In the genomic region with DNA sequence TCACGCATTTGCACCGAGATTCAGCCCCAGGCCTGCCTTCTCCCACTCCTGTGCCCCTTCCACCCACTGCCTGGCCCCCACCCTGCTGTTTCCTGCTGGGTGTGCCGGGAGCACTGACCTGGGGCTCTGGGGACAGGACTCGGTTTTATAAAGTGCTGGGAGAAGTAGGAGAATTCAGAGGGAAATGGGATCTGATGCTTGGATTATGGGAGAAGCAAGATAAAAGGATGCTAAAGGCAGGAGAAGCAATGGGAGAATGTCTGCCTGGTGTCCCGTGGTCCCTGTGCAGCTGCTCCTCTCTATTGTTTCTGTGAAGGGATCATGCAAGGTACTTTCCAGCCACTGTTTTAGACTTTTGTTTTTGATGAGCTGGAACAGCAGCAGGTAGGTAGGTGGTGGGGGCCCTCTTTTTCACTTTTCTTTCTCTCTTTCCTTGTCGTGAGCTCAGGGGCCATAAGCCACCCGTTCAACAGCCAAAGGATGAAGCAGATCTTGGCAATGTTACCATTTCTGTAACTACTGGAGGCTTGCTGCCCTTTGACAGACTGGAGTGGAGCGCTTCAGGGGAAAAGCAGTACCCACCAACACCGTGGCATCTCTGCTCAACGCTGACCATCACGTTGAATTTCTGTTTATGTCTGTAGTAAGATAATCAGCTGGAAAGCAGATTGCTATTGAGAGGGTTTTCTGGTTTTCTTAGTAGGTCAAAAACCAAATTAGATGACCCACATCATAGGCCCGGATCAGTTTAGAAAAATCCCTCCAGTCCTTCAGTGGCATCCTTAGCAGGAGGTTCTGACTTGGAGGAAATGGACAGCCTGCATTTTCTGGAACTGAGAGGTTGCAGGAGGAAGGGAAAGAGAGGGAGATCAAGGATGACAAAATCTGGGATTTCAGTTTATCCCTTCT, we compare ENCODE assay signal across 8 cellular contexts.
DNase-seq lines count a peak whose midpoint lies in the region; ATAC-seq and TF ChIP-seq lines count a peak whose summit lies in the region.

No MANE protein-coding gene starts in this region.

- H3K4me1 ChIP-seq in upper lobe of right lung: peaks cover 22% of the 10 kb centered on the region

- H3K9me3 Mint-ChIP-seq in activated naive CD8-positive, alpha-beta T cell (ENCODE audit: low read depth): peaks cover 4% of the 10 kb centered on the region

- peak; percentile 23 for ATAC-seq in HG03103 (IDR thresholded peaks at IDR 0.05; ENCODE audit: low read depth, unreplicated experiment)
- ATAC-seq in upper lobe of right lung: no peak

- intact Hi-C loops in upper lobe of right lung (cut with DNase I): no loop called here

- H3K27ac ChIP-seq in upper lobe of right lung: peak overlapping the region; percentile 47

- H3K27me3 Mint-ChIP-seq in activated naive CD8-positive, alpha-beta T cell: no peaks in the 10 kb centered on the region

- H3K4me3 ChIP-seq in upper lobe of right lung: no peak overlapping the region

- no peak for TF ChIP-seq CTCF in upper lobe of right lung (IDR thresholded peaks at IDR 0.05)

- peak overlapping the region; percentile 63 for H3K4me3 Mint-ChIP-seq in activated naive CD8-positive, alpha-beta T cell

- H3K36me3 ChIP-seq in upper lobe of right lung: no peaks in the 10 kb centered on the region

- H3K9me3 ChIP-seq in upper lobe of right lung: no peaks in the 10 kb centered on the region

- H3K36me3 Mint-ChIP-seq in activated naive CD8-positive, alpha-beta T cell: peaks cover 4% of the 10 kb centered on the region

- peaks cover 54% of the 10 kb centered on the region for H3K4me1 Mint-ChIP-seq in activated naive CD8-positive, alpha-beta T cell (ENCODE audit: low read depth)

- H3K27me3 ChIP-seq in upper lobe of right lung: no peaks in the 10 kb centered on the region

- peak; percentile 48 for DNase-seq in stimulated activated CD4-positive, alpha-beta T cell treated with anti-CD3 and anti-CD28 coated beads, Interleukin-15, amount 100 ng/mL, for 24 hours
- no peak for DNase-seq in stimulated activated CD4-positive, alpha-beta T cell treated with anti-CD3 and anti-CD28 coated beads, Interleukin-2, amount 100 ng/mL, for 48 hours
- no peak for DNase-seq in upper lobe of right lung
- DNase-seq in cerebellar cortex (ENCODE audit: low spot score): no peak
- DNase-seq in DMS153 treated with DMSO at 0.1 percent for 48 hours (lab: John Stamatoyannopoulos, UW; ENCODE audit: unreplicated experiment): no peak
- DNase-seq in NCI-H2029 (lab: John Stamatoyannopoulos, UW): no peak

- peak overlapping the region; percentile 91 for H3K27ac Mint-ChIP-seq in activated naive CD8-positive, alpha-beta T cell
